7 cellular contexts compared by ENCODE assay signal in genomic region chr22:36757608-36758220, GRCh38. TPM values are rescaled to one million over a fixed set of nuclear protein-coding genes. Genes with fewer than 3 reads are reported as not detected.
DNase-seq lines count a peak whose midpoint lies in the region; ATAC-seq and TF ChIP-seq lines count a peak whose summit lies in the region.

No MANE protein-coding gene starts in this region.

- TF ChIP-seq CTCF in GM12873 (IDR thresholded peaks at IDR 0.05; ENCODE audit: insufficient read depth, low read depth, low read length, missing control alignments) (peak; percentile 88), WTC11 (IDR thresholded peaks at IDR 0.05) (peak; percentile 88), breast epithelium (IDR thresholded peaks at IDR 0.05) (peak in 2 of 3 donors; percentile 42 to 58)

- no peak for TF ChIP-seq POLR2A in breast epithelium (IDR thresholded peaks at IDR 0.05)

- CTCF ChIA-PET in WTC11 (lab: Charles Lee) = interaction anchor here (0.6 to 3.8 kb wide), 46 partner anchors 8 to 264 kb away, joined by 3 to 58 read pairs (median 4); partner anchors contain the start of genes CACNG2, EIF3D and IFT27

- H3K36me3 Mint-ChIP-seq in WTC11 = peaks cover 6% of the 10 kb centered on the region

- H3K4me1 ChIP-seq in breast epithelium = no peaks in the 10 kb centered on the region

- H3K27me3 Mint-ChIP-seq in WTC11 (ENCODE audit: low read depth) = peaks cover 12% of the 10 kb centered on the region

- H3K9me3 ChIP-seq in breast epithelium = no peaks in the 10 kb centered on the region

- H3K27ac Mint-ChIP-seq in WTC11 = no peak overlapping the region

- no peaks in the 10 kb centered on the region for H3K36me3 ChIP-seq in breast epithelium

- H3K4me3 ChIP-seq in breast epithelium = no peak overlapping the region

- peaks cover 0 to 34% of the 10 kb centered on the region in 2 donors for H3K27me3 ChIP-seq in breast epithelium

- no peaks in the 10 kb centered on the region for H3K4me1 Mint-ChIP-seq in WTC11

- H3K4me3 Mint-ChIP-seq in WTC11 = no peak overlapping the region

- H3K9me3 Mint-ChIP-seq in WTC11 = no peaks in the 10 kb centered on the region

- no peak overlapping the region for H3K27ac ChIP-seq in breast epithelium

- intact Hi-C loops in breast epithelium (cut with DNase I; ENCODE audit: low total_unique reads) = no loop called here

- POLR2A ChIA-PET in WTC11 (lab: Charles Lee) = no interaction called here

- peak; percentile 24 for DNase-seq in NCI-H128 (lab: John Stamatoyannopoulos, UW; ENCODE audit: unreplicated experiment)
- peak; percentile 93 for DNase-seq in WTC11 (ENCODE audit: low spot score)
- DNase-seq in breast epithelium (ENCODE audit: low spot score in 2 of 2) = peak; percentile 74 to 77
- peak; percentile 34 for DNase-seq in kidney glomerular epithelial cell (lab: John Stamatoyannopoulos, UW)
- DNase-seq in stimulated activated CD4-positive, alpha-beta T cell treated with anti-CD3 and anti-CD28 coated beads, Interleukin-2, amount 100 ng/mL, for 48 hours = peak; percentile 70 to 75

- ATAC-seq in WTC11 = peak; percentile 92
- ATAC-seq in HG02623 (IDR thresholded peaks at IDR 0.05; ENCODE audit: unreplicated experiment) = no peak

TF ChIP-seq in WTC11, 78 proteins besides CTCF, POLR2A, EP300 and RAD21 (continues in another document):
- TF ChIP-seq ZNF396 (CRISPR knock-in tag; IDR thresholded peaks at IDR 0.05; ENCODE audit: borderline replicate concordance) = no peak
- no peak for TF ChIP-seq IRF1 (CRISPR knock-in tag; IDR thresholded peaks at IDR 0.05)
- no peak for TF ChIP-seq USF2 (CRISPR knock-in tag; IDR thresholded peaks at IDR 0.05)
- TF ChIP-seq OVOL2 (CRISPR knock-in tag; IDR thresholded peaks at IDR 0.05; ENCODE audit: borderline replicate concordance) = no peak
- TF ChIP-seq FOXK1 (CRISPR knock-in tag; IDR thresholded peaks at IDR 0.05) = no peak
- no peak for TF ChIP-seq NR1H2 (CRISPR knock-in tag; IDR thresholded peaks at IDR 0.05)
- TF ChIP-seq ZNF425 (CRISPR knock-in tag; conservative IDR thresholded peaks at IDR 0.05) = no peak
- TF ChIP-seq NR3C1 (CRISPR knock-in tag; conservative IDR thresholded peaks at IDR 0.05; ENCODE audit: low read depth) = no peak
- TF ChIP-seq ESRRA (CRISPR knock-in tag; IDR thresholded peaks at IDR 0.05; ENCODE audit: borderline replicate concordance) = no peak
- no peak for TF ChIP-seq SOX15 (CRISPR knock-in tag; IDR thresholded peaks at IDR 0.05)
- TF ChIP-seq ZNF138 (CRISPR knock-in tag; conservative IDR thresholded peaks at IDR 0.05) = no peak
- TF ChIP-seq ZNF232 (CRISPR knock-in tag; IDR thresholded peaks at IDR 0.05) = no peak
- TF ChIP-seq USF1 (CRISPR knock-in tag; IDR thresholded peaks at IDR 0.05) = no peak
- TF ChIP-seq E2F5 (CRISPR knock-in tag; IDR thresholded peaks at IDR 0.05) = no peak
- no peak for TF ChIP-seq ATF6 (CRISPR knock-in tag; IDR thresholded peaks at IDR 0.05)
- no peak for TF ChIP-seq TCF7 (CRISPR knock-in tag; IDR thresholded peaks at IDR 0.05; ENCODE audit: low read depth)
- TF ChIP-seq SP1 (CRISPR knock-in tag; conservative IDR thresholded peaks at IDR 0.05) = no peak
- TF ChIP-seq NFYB (CRISPR knock-in tag; conservative IDR thresholded peaks at IDR 0.05; ENCODE audit: low read depth) = no peak
- TF ChIP-seq E2F4 (CRISPR knock-in tag; IDR thresholded peaks at IDR 0.05; ENCODE audit: borderline replicate concordance, low read depth) = no peak

RNA-seq across cellular contexts. Expression of gene IFT27, which starts 18.2 kb away (rescaled TPM):
- total RNA-seq in WTC11 (2021) (47.9 to 56.3 TPM (median 53.8 TPM) in 3 replicates), breast epithelium (10 to 100 TPM; 19.0 to 23.7 (median 20.6) TPM)

RNA-seq across cellular contexts. Expression of gene CACNG2, which starts 54.2 kb away (rescaled TPM):
- not detected in 3 replicates for total RNA-seq in WTC11 (2021)
- total RNA-seq in breast epithelium = not detected

RNA-seq across cellular contexts. Expression of gene PVALB, which starts 59.1 kb away (rescaled TPM):
- total RNA-seq in WTC11 (2021) (2.7 to 5.9 TPM (median 4.5 TPM) in 3 replicates), breast epithelium (1 to 10 TPM in 1 of 3 donors, not detected in 2; 1.8 TPM)

Comparison
In these comparisons a context has a peak if more than half of its experiments do, and no peak if none do; other contexts are left out.
1. DNase-seq: peak in every context shown above with its lines; median percentile 93 in WTC11; 76 in breast epithelium; 72 in stimulated activated CD4-positive, alpha-beta T cell treated with anti-CD3 and anti-CD28 coated beads, Interleukin-2, amount 100 ng/mL, for 48 hours; 34 in kidney glomerular epithelial cell; 24 in NCI-H128.